ENCODE assay signal across 17 cellular contexts in genomic region chr1:17470021-17470799, GRCh38. TPM values are rescaled to one million over a fixed set of nuclear protein-coding genes. Genes with fewer than 3 reads are reported as not detected.
A peak's percentile ranks its signal among the peaks of the same experiment; 100 is the strongest.
DNase-seq lines count a peak whose midpoint lies in the region; ATAC-seq lines count a peak whose summit lies in the region.
"Had no signal": no experiment of that assay in that cellular context is flagged by ENCODE, and none has a peak within 500 bp of the region (broad histone marks: within the 10 kb centered on the region; RNA-seq: fewer than 3 reads in every experiment).

No MANE protein-coding gene starts in this region.

- H3K9ac ChIP-seq in NT2/D1 (ENCODE audit: insufficient read length, low read depth) = peak overlapping the region; percentile 58

- H3K36me3 ChIP-seq in H7 (replicated peaks; ENCODE audit: control insufficient read depth, insufficient read depth, low read length) (no peaks in the 10 kb centered on the region), NT2/D1 (ENCODE audit: insufficient read depth, insufficient read length, low read length) (no peaks in the 10 kb centered on the region), iPS DF 6.9 (ENCODE audit: control insufficient read depth, insufficient read depth, low read length) (no peaks in the 10 kb centered on the region)
- H3K36me3 ChIP-seq: BE2C had no signal

- H3K27me3 ChIP-seq in H7 (ENCODE audit: control insufficient read depth, insufficient read depth, low read length) (no peaks in the 10 kb centered on the region), NT2/D1 (ENCODE audit: insufficient read depth, insufficient read length) (no peaks in the 10 kb centered on the region), iPS DF 6.9 (ENCODE audit: control insufficient read depth, insufficient read depth, low read length) (no peaks in the 10 kb centered on the region)
- H3K27me3 ChIP-seq: BE2C had no signal

- DNase-seq in H7 (peak; percentile 77), NT2/D1 (ENCODE audit: low read depth, low spot score) (peak; percentile 83), iPS DF 6.9 (ENCODE audit: low read depth, low spot score) (peak; percentile 79), middle frontal gyrus (ENCODE audit: extremely low spot score, low spot score) (peak; percentile 23), 8988T (no peak)
- DNase-seq: BE2C, EL, Kasumi-1, NCI-H1694, NCI-H2081 treated with DMSO at 0.1 percent for 48 hours, NCI-H446 treated with DMSO at 0.1 percent for 48 hours, NCI-H526 treated with DMSO at 0.1 percent for 48 hours, PC-3, RPMI8226, SHP77 had no signal

- H3K9me3 ChIP-seq in NT2/D1 (ENCODE audit: insufficient read depth, low read length) = no peaks in the 10 kb centered on the region
- no peaks in the 10 kb centered on the region for H3K9me3 ChIP-seq in iPS DF 6.9 (ENCODE audit: control insufficient read depth, insufficient read depth, low read length)
- H3K9me3 ChIP-seq: BE2C had no signal

- H3K4me3 ChIP-seq in H7 (ENCODE audit: insufficient read depth, low read depth, low read length) (no peak overlapping the region), NT2/D1 (ENCODE audit: insufficient read length, low read depth) (peak overlapping the region; percentile 1), iPS DF 6.9 (ENCODE audit: low read length) (no peak overlapping the region)

- ATAC-seq in HG03025 (IDR thresholded peaks at IDR 0.05; ENCODE audit: low FRiP score, unreplicated experiment) (no peak), GM21619 (IDR thresholded peaks at IDR 0.05; ENCODE audit: unreplicated experiment) (no peak)
- ATAC-seq: PC-3 had no signal

- no CpG with 5 or more reads among the region's 11 CpGs for WGBS in iPS DF 6.9 (ENCODE audit: insufficient coverage, insufficient read length)

- H3K27ac ChIP-seq in iPS DF 6.9 (ENCODE audit: low read length) = no peak overlapping the region

- H3K4me1 ChIP-seq in NT2/D1 (ENCODE audit: insufficient read depth, insufficient read length) (no peaks in the 10 kb centered on the region), iPS DF 6.9 (ENCODE audit: control insufficient read depth, insufficient read depth, low read length) (peaks cover 7% of the 10 kb centered on the region)
- H3K4me1 ChIP-seq: BE2C had no signal

RNA-seq across cellular contexts. Expression of gene RCC2, which starts 30.7 kb away (rescaled TPM):
- 363 and 366 TPM in 2 replicates for total RNA-seq in H7 (2014; rRNA removed; shearing (Covaris generic))
